ENCODE assay signal across 12 cellular contexts in genomic region chr7:131183611-131184119, GRCh38.
DNase-seq lines count a peak whose midpoint lies in the region; ATAC-seq and TF ChIP-seq lines count a peak whose summit lies in the region.
"Had no signal": no experiment of that assay in that cellular context is flagged by ENCODE, and none has a peak within 500 bp of the region (broad histone marks: within the 10 kb centered on the region; RNA-seq: fewer than 3 reads in every experiment).

No MANE protein-coding gene starts in this region.

- H3K36me3 ChIP-seq in effector memory CD4-positive, alpha-beta T cell (ENCODE audit: control insufficient read depth, insufficient read depth, low read length), result no peaks in the 10 kb centered on the region
- no peaks in the 10 kb centered on the region for H3K36me3 ChIP-seq in psoas muscle (ENCODE audit: insufficient read depth in 1 of 2, low read depth in 1 of 2)
- H3K36me3 ChIP-seq: BLaER1 had no signal

- H3K27me3 ChIP-seq in effector memory CD4-positive, alpha-beta T cell (replicated peaks; ENCODE audit: control insufficient read depth, insufficient read depth, low read length, poor library complexity, severe bottlenecking), result no peaks in the 10 kb centered on the region
- H3K27me3 ChIP-seq in psoas muscle (ENCODE audit: insufficient read depth in 3 of 3, low read length in 2 of 3), result no peaks in the 10 kb centered on the region
- H3K27me3 ChIP-seq: BLaER1 had no signal

- no peak overlapping the region for H3K4me3 ChIP-seq in effector memory CD4-positive, alpha-beta T cell (ENCODE audit: insufficient read depth, low read depth, low read length, poor library complexity, severe bottlenecking)
- no peak overlapping the region for H3K4me3 ChIP-seq in psoas muscle
- H3K4me3 ChIP-seq: BLaER1 had no signal

- TF ChIP-seq CTCF in psoas muscle (IDR thresholded peaks at IDR 0.05), result no peak

- 48 to 55% (median 49%) methylated on average over 3 of the region's 3 CpGs for WGBS in psoas muscle, 3 donors

- H3K4me1 ChIP-seq in effector memory CD4-positive, alpha-beta T cell (ENCODE audit: control insufficient read depth, insufficient read depth, low read length, poor library complexity, severe bottlenecking), result peaks cover 15% of the 10 kb centered on the region
- peaks cover 33% of the 10 kb centered on the region for H3K4me1 ChIP-seq in psoas muscle

- no peaks in the 10 kb centered on the region for H3K9me3 ChIP-seq in effector memory CD4-positive, alpha-beta T cell (ENCODE audit: control insufficient read depth, low read length)
- H3K9me3 ChIP-seq in psoas muscle, result no peaks in the 10 kb centered on the region
- H3K9me3 ChIP-seq: BLaER1 had no signal

- no peak for ATAC-seq in psoas muscle
- no peak for ATAC-seq in GM18858 (IDR thresholded peaks at IDR 0.05; ENCODE audit: unreplicated experiment)
- no peak for ATAC-seq in HG03571 (IDR thresholded peaks at IDR 0.05; ENCODE audit: unreplicated experiment)
- ATAC-seq in HG02884 (IDR thresholded peaks at IDR 0.05; ENCODE audit: unreplicated experiment), result no peak

- H3K27ac ChIP-seq in effector memory CD4-positive, alpha-beta T cell (ENCODE audit: insufficient read depth, low read length, poor library complexity, severe bottlenecking), result peak overlapping the region; percentile 16
- no peak overlapping the region for H3K27ac ChIP-seq in psoas muscle
- H3K27ac ChIP-seq: BLaER1 had no signal

- intact Hi-C loops in psoas muscle (cut with DNase I), result loop anchor here in 1 of 2 donors (2.0 kb wide), 1 partner anchor 15 kb away; no protein-coding TSS in a partner anchor

- peak; percentile 16 for DNase-seq in stimulated activated CD4-positive, alpha-beta T cell treated with anti-CD3 and anti-CD28 coated beads, Interleukin-15, amount 100 ng/mL, for 24 hours
- no peak for DNase-seq in stimulated activated CD4-positive, alpha-beta T cell treated with anti-CD3 and anti-CD28 coated beads, Interleukin-12 subunit alpha, Interleukin-12 subunit beta, amount 100 ng/mL, for 4 hours
- DNase-seq in T-helper 9 cell (peak; percentile 7), psoas muscle (no peak)
- DNase-seq in effector memory CD4-positive, alpha-beta T cell, result peak in 1 of 3 donors; percentile 6
- DNase-seq: NCI-H2081 treated with DMSO at 0.1 percent for 48 hours, NCI-H774, Right ventricle myocardium superior had no signal

Comparison
In these comparisons a context has a peak if more than half of its experiments do, and no peak if none do; other contexts are left out.
1. DNase-seq: peak in stimulated activated CD4-positive, alpha-beta T cell treated with anti-CD3 and anti-CD28 coated beads, Interleukin-15, amount 100 ng/mL, for 24 hours (single experiment) and T-helper 9 cell (single experiment); none in stimulated activated CD4-positive, alpha-beta T cell treated with anti-CD3 and anti-CD28 coated beads, Interleukin-12 subunit alpha, Interleukin-12 subunit beta, amount 100 ng/mL, for 4 hours (single experiment) and psoas muscle (0 of 2).